In the genomic region with DNA sequence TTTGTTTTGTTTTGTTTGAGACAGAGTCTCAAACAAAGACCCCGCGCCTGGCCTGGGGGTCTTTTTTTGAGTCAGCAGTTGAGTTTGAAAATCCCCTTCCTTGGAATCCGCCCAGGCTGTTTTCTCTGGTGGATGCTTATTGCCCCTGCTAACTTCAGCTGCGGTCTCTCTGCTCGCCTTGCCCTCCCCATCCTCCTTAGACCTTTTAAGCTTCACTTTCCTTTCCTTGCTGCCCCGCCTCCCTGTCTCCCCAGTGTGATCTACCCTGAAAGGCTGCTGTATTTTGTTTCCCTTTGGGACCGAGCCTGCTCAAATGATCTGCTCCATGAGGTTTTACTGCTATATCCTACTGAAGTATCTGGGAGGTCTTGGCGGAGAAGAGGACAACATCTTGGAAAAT, we compare ENCODE assay signal across 15 cellular contexts. TPM values are rescaled to one million over a fixed set of nuclear protein-coding genes. Genes with fewer than 3 reads are reported as not detected.
DNase-seq lines count a peak whose midpoint lies in the region; ATAC-seq, FAIRE-seq and TF ChIP-seq lines count a peak whose summit lies in the region.
"Had no signal": no experiment of that assay in that cellular context is flagged by ENCODE, and none has a peak within 500 bp of the region (broad histone marks: within the 10 kb centered on the region; RNA-seq: fewer than 3 reads in every experiment).

No MANE protein-coding gene starts in this region.

- no peak overlapping the region for H2AFZ ChIP-seq in mesenchymal stem cell (ENCODE audit: low read depth, low read length)

- TF ChIP-seq CTCF in GM20000 (IDR thresholded peaks at IDR 0.05; ENCODE audit: extremely low read depth, missing control alignments), result no peak

- peaks cover 6% of the 10 kb centered on the region for H3K4me1 ChIP-seq in mesenchymal stem cell (ENCODE audit: control insufficient read depth, insufficient read depth, low read depth, low read length)

- peaks cover 3% of the 10 kb centered on the region for H3K79me1 ChIP-seq in mesenchymal stem cell (replicated peaks; ENCODE audit: low read length, poor library complexity, severe bottlenecking)

- no peak for FAIRE-seq in HTR-8/SVneo (lab: Jason Lieb, UNC)
- FAIRE-seq: GM18507 had no signal

- no peak overlapping the region for H3K4ac ChIP-seq in mesenchymal stem cell (ENCODE audit: low read depth in 1 of 2, low read length in 2 of 2)

- H3K27me3 Mint-ChIP-seq in activated T-cell treated with anti-CD3 and anti-CD28 coated beads, Interleukin-2, amount 50 U/mL, for 24 hours, result no peaks in the 10 kb centered on the region

- no peak overlapping the region for H3K4me2 ChIP-seq in mesenchymal stem cell (ENCODE audit: low read length, poor library complexity, severe bottlenecking)

- H3K14ac ChIP-seq in mesenchymal stem cell (ENCODE audit: low read length in 2 of 2), result no peak overlapping the region

- peak overlapping the region; percentile 45 for H4K91ac ChIP-seq in mesenchymal stem cell (ENCODE audit: low read length)

- H3K4me3 ChIP-seq in mesenchymal stem cell (ENCODE audit: insufficient read depth in 1 of 2, low read depth in 1 of 2, low read length in 2 of 2), result no peak overlapping the region
- H3K4me3 ChIP-seq: gastrocnemius medialis, uterus had no signal

- no peaks in the 10 kb centered on the region for H3K9me3 ChIP-seq in mesenchymal stem cell (ENCODE audit: control insufficient read depth, low read length)
- H3K9me3 ChIP-seq: gastrocnemius medialis, uterus had no signal

- peak overlapping the region; percentile 50 for H4K8ac ChIP-seq in mesenchymal stem cell (ENCODE audit: low read length)

- H3K18ac ChIP-seq in mesenchymal stem cell (ENCODE audit: low read depth in 1 of 2, low read length in 2 of 2), result no peak overlapping the region

- H2BK5ac ChIP-seq in mesenchymal stem cell (ENCODE audit: low read depth, low read length, poor library complexity, severe bottlenecking), result no peak overlapping the region

- no peak overlapping the region for H2BK12ac ChIP-seq in mesenchymal stem cell (ENCODE audit: low read length in 2 of 2)

- no peak overlapping the region for H2AK5ac ChIP-seq in mesenchymal stem cell (ENCODE audit: low read length, severe bottlenecking)

- peak overlapping the region; percentile 50 for H3K4me3 Mint-ChIP-seq in activated T-cell treated with anti-CD3 and anti-CD28 coated beads, Interleukin-2, amount 50 U/mL, for 24 hours

- peaks cover 42% of the 10 kb centered on the region for H3K4me1 Mint-ChIP-seq in activated T-cell treated with anti-CD3 and anti-CD28 coated beads, Interleukin-2, amount 50 U/mL, for 24 hours (ENCODE audit: low read depth)

- H3K36me3 ChIP-seq in mesenchymal stem cell (ENCODE audit: control insufficient read depth in 1 of 2, insufficient read depth in 2 of 2, low read depth in 1 of 2, low read length in 2 of 2), result peaks cover 0 to 3% of the 10 kb centered on the region in 2 experiments
- H3K36me3 ChIP-seq: gastrocnemius medialis, uterus had no signal

- WGBS in mesenchymal stem cell, result 87% methylated on average over 8 of the region's 8 CpGs

- DNase-seq in 8988T (peak; percentile 29), GM20000 (ENCODE audit: low spot score) (peak; percentile 92), mesenchymal stem cell (no peak), HUDEP-2 (lab: John Stamatoyannopoulos, UW; ENCODE audit: unreplicated experiment in 76 of 76) (no peak), HTR-8/SVneo (ENCODE audit: insufficient read length, low spot score) (no peak)
- peak; percentile 38 for DNase-seq in activated T-cell treated with anti-CD3 and anti-CD28 coated beads, Interleukin-2, amount 50 U/mL, for 24 hours
- DNase-seq: activated CD4-positive, CD25-positive, alpha-beta regulatory T cell; gastrocnemius medialis; NCI-H146; SIG-M5 had no signal

- no peaks in the 10 kb centered on the region for H3K9me3 Mint-ChIP-seq in activated T-cell treated with anti-CD3 and anti-CD28 coated beads, Interleukin-2, amount 50 U/mL, for 24 hours

- H3K23ac ChIP-seq in mesenchymal stem cell (ENCODE audit: low read length in 2 of 2), result no peak overlapping the region

- H2BK15ac ChIP-seq in mesenchymal stem cell (ENCODE audit: low read depth, poor library complexity, severe bottlenecking), result no peak overlapping the region

- peaks cover 5% of the 10 kb centered on the region for H3K36me3 Mint-ChIP-seq in activated T-cell treated with anti-CD3 and anti-CD28 coated beads, Interleukin-2, amount 50 U/mL, for 24 hours (ENCODE audit: low read depth)

- no peak overlapping the region for H3K27ac Mint-ChIP-seq in activated T-cell treated with anti-CD3 and anti-CD28 coated beads, Interleukin-2, amount 50 U/mL, for 24 hours

- no peak overlapping the region for H2BK120ac ChIP-seq in mesenchymal stem cell (ENCODE audit: low read depth, low read length)

- H3K27me3 ChIP-seq in mesenchymal stem cell (ENCODE audit: control insufficient read depth in 1 of 2, insufficient read depth in 1 of 2, low read length in 2 of 2), result no peaks in the 10 kb centered on the region
- H3K27me3 ChIP-seq: gastrocnemius medialis, uterus had no signal

- ATAC-seq in GM18861 (IDR thresholded peaks at IDR 0.05; ENCODE audit: unreplicated experiment) (no peak), HG02642 (IDR thresholded peaks at IDR 0.05; ENCODE audit: poor library complexity, unreplicated experiment) (no peak)
- ATAC-seq: gastrocnemius medialis, sciatic nerve had no signal

- H3K9ac ChIP-seq in mesenchymal stem cell (ENCODE audit: low read length), result no peak overlapping the region

- no peak overlapping the region for H3K27ac ChIP-seq in mesenchymal stem cell (ENCODE audit: low read length, poor library complexity, severe bottlenecking)
- H3K27ac ChIP-seq: gastrocnemius medialis, uterus had no signal

RNA-seq across cellular contexts. Expression of a gene that starts 2.5 kb away (rescaled TPM):
- polyA plus RNA-seq in mesenchymal stem cell (2013, experiment 1 of 2), result 3.7 TPM
- 4.1 TPM for polyA plus RNA-seq in mesenchymal stem cell (2013, experiment 2 of 2)

RNA-seq across cellular contexts. Expression of a gene that starts 41.9 kb away (rescaled TPM):
- polyA plus RNA-seq in mesenchymal stem cell (2013, experiment 1 of 2), result 0.65 TPM
- 0.51 TPM for polyA plus RNA-seq in mesenchymal stem cell (2013, experiment 2 of 2)

Comparison
In these comparisons a context has a peak if more than half of its experiments do, and no peak if none do; other contexts are left out.
1. DNase-seq: peak in 8988T (single experiment), GM20000 (single experiment) and activated T-cell treated with anti-CD3 and anti-CD28 coated beads, Interleukin-2, amount 50 U/mL, for 24 hours (single experiment); none in mesenchymal stem cell (single experiment), HUDEP-2 (0 of 76) and HTR-8/SVneo (single experiment).